15 cellular contexts compared by ENCODE assay signal in genomic region chrX:40411350-40412111, GRCh38.
DNase-seq lines count a peak whose midpoint lies in the region; ATAC-seq and TF ChIP-seq lines count a peak whose summit lies in the region.
"Had no signal": no experiment of that assay in that cellular context is flagged by ENCODE, and none has a peak within 500 bp of the region (broad histone marks: within the 10 kb centered on the region; RNA-seq: fewer than 3 reads in every experiment).

No MANE protein-coding gene starts in this region.

- peaks cover 7% of the 10 kb centered on the region for H3K4me1 Mint-ChIP-seq in neural progenitor cell

- DNase-seq in activated CD4-positive, alpha-beta T cell treated with anti-CD3 and anti-CD28 coated beads for 48 hours, result peak; percentile 3
- no peak for DNase-seq in activated CD4-positive, alpha-beta T cell treated with anti-CD3 and anti-CD28 coated beads, Interleukin-2, amount 50 U/mL, for 48 hours
- no peak for DNase-seq in neural progenitor cell (ENCODE audit: low spot score)
- no peak for DNase-seq in DMS79 (lab: John Stamatoyannopoulos, UW)
- no peak for DNase-seq in vagina (ENCODE audit: extremely low spot score in 2 of 2)
- DNase-seq: activated CD4-positive, CD25-positive, alpha-beta regulatory T cell treated with anti-CD3 and anti-CD28 coated beads, Interleukin-2, amount 50 U/mL, for 72 hours; DMS79 treated with DMSO at 0.1 percent for 48 hours; midbrain; NCI-H1694 treated with DMSO at 0.1 percent for 48 hours; posterior cingulate gyrus had no signal

- H3K4me3 Mint-ChIP-seq in neural progenitor cell, result no peak overlapping the region
- H3K4me3 Mint-ChIP-seq: type B pancreatic cell had no signal

- peaks cover 2% of the 10 kb centered on the region for H3K27me3 Mint-ChIP-seq in neural progenitor cell (ENCODE audit: insufficient read depth, low read depth)
- H3K27me3 Mint-ChIP-seq: type B pancreatic cell had no signal

- H3K4me1 ChIP-seq in neural progenitor cell, result no peaks in the 10 kb centered on the region
- H3K4me1 ChIP-seq in vagina, result no peaks in the 10 kb centered on the region

- no peak for TF ChIP-seq POLR2A in vagina (IDR thresholded peaks at IDR 0.05)

- peaks cover 28% of the 10 kb centered on the region for H3K9me3 Mint-ChIP-seq in neural progenitor cell
- H3K9me3 Mint-ChIP-seq: activated T-helper 2 cell treated with anti-CD3 and anti-CD28 coated beads, Interferon-gamma antibody, Interleukin-2, Interleukin-4, amounts not matched to agents 10 μg/mL and 5 μg/mL and 100 μg/mL, durations not matched to agents 14 hours and 24 hours and 36 hours had no signal

- H3K27ac ChIP-seq in neural progenitor cell (no peak overlapping the region), vagina (no peak overlapping the region)

- H4K20me1 ChIP-seq in neural progenitor cell (ENCODE audit: low read depth), result no peaks in the 10 kb centered on the region

- intact Hi-C loops in vagina (cut with DNase I), result no loop called here

- no peak overlapping the region for H2AFZ ChIP-seq in neural progenitor cell (replicated peaks)

- no peaks in the 10 kb centered on the region for H3K27me3 ChIP-seq in neural progenitor cell
- no peaks in the 10 kb centered on the region for H3K27me3 ChIP-seq in vagina

- no peak overlapping the region for H3K9ac ChIP-seq in neural progenitor cell

- no peaks in the 10 kb centered on the region for H3K36me3 ChIP-seq in neural progenitor cell
- no peaks in the 10 kb centered on the region for H3K36me3 ChIP-seq in vagina

- H3K36me3 Mint-ChIP-seq in neural progenitor cell, result no peaks in the 10 kb centered on the region
- H3K36me3 Mint-ChIP-seq: type B pancreatic cell had no signal

- H3K4me3 ChIP-seq in neural progenitor cell (no peak overlapping the region), vagina (no peak overlapping the region)

- no peak overlapping the region for H3K27ac Mint-ChIP-seq in neural progenitor cell
- H3K27ac Mint-ChIP-seq: activated T-helper 2 cell treated with anti-CD3 and anti-CD28 coated beads, Interferon-gamma antibody, Interleukin-2, Interleukin-4, amounts not matched to agents 10 μg/mL and 5 μg/mL and 100 μg/mL, durations not matched to agents 14 hours and 24 hours and 36 hours; type B pancreatic cell had no signal

- no peaks in the 10 kb centered on the region for H3F3A ChIP-seq in neural progenitor cell (ENCODE audit: low read depth)

- no peak overlapping the region for H3K4me2 ChIP-seq in neural progenitor cell

- no peaks in the 10 kb centered on the region for H3K79me2 ChIP-seq in neural progenitor cell (ENCODE audit: low read depth)

- ATAC-seq in SK-N-SH treated with all-trans-retinoic acid at 6 μM for 48 hours, result 0 out of 3 replicates have a peak, but pooled peaks have one; percentile 38
- no peak for ATAC-seq in GM19328 (IDR thresholded peaks at IDR 0.05; ENCODE audit: unreplicated experiment)

- 0 out of 2 replicates have a peak, but pooled peaks have one; percentile 15 for TF ChIP-seq CTCF in LNCAP (IDR thresholded peaks at IDR 0.05)
- TF ChIP-seq CTCF in neural progenitor cell (IDR thresholded peaks at IDR 0.05), result peak; percentile 28
- TF ChIP-seq CTCF in vagina (IDR thresholded peaks at IDR 0.05), result no peak

- no peaks in the 10 kb centered on the region for H3K9me3 ChIP-seq in neural progenitor cell (ENCODE audit: low read depth)
- H3K9me3 ChIP-seq in vagina, result no peaks in the 10 kb centered on the region

TF ChIP-seq in SK-N-SH treated with all-trans-retinoic acid at 6 μM for 48 hours, 23 proteins besides CTCF, POLR2A, EP300 and RAD21 (continues in another document):
- TF ChIP-seq ESRRG (CRISPR knock-in tag; IDR thresholded peaks at IDR 0.05) (no peak), RARB (CRISPR knock-in tag; IDR thresholded peaks at IDR 0.05) (no peak), POU6F1 (CRISPR knock-in tag; IDR thresholded peaks at IDR 0.05; ENCODE audit: borderline replicate concordance, low read depth) (no peak), ZNF565 (CRISPR knock-in tag; conservative IDR thresholded peaks at IDR 0.05; ENCODE audit: low read depth) (no peak), ZNF70 (CRISPR knock-in tag; IDR thresholded peaks at IDR 0.05) (no peak), ARNTL (CRISPR knock-in tag; IDR thresholded peaks at IDR 0.05; ENCODE audit: borderline replicate concordance, low read depth) (no peak), ZC3H10 (CRISPR knock-in tag; IDR thresholded peaks at IDR 0.05) (no peak), BACH2 (CRISPR knock-in tag; IDR thresholded peaks at IDR 0.05; ENCODE audit: borderline replicate concordance) (no peak), SNAI2 (CRISPR knock-in tag; IDR thresholded peaks at IDR 0.05) (no peak), CREB5 (CRISPR knock-in tag; IDR thresholded peaks at IDR 0.05; ENCODE audit: low read depth) (no peak), PATZ1 (CRISPR knock-in tag; IDR thresholded peaks at IDR 0.05; ENCODE audit: borderline replicate concordance) (no peak), ZFP30 (CRISPR knock-in tag; IDR thresholded peaks at IDR 0.05) (no peak)
- TF ChIP-seq, protein P1, sequence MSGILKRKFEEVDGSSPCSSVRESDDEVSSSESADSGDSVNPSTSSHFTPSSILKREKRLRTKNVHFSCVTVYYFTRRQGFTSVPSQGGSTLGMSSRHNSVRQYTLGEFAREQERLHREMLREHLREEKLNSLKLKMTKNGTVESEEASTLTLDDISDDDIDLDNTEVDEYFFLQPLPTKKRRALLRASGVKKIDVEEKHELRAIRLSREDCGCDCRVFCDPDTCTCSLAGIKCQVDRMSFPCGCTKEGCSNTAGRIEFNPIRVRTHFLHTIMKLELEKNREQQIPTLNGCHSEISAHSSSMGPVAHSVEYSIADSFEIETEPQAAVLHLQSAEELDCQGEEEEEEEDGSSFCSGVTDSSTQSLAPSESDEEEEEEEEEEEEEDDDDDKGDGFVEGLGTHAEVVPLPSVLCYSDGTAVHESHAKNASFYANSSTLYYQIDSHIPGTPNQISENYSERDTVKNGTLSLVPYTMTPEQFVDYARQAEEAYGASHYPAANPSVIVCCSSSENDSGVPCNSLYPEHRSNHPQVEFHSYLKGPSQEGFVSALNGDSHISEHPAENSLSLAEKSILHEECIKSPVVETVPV (CRISPR knock-in tag; IDR thresholded peaks at IDR 0.05), result no peak

Comparison
In these comparisons a context has a peak if more than half of its experiments do, and no peak if none do; other contexts are left out.
1. CTCF ChIP-seq: peak in LNCAP (single experiment) and neural progenitor cell (single experiment); none in vagina (0 of 3).